ENCODE assay signal across 8 cellular contexts in genomic region chr11:10808553-10809372, GRCh38. TPM values are rescaled to one million over a fixed set of nuclear protein-coding genes. Genes with fewer than 3 reads are reported as not detected.
DNase-seq lines count a peak whose midpoint lies in the region; ATAC-seq and TF ChIP-seq lines count a peak whose summit lies in the region.

EIF4G2 (minus strand) TSS chr11:10808926.

- no peaks in the 10 kb centered on the region for H3K27me3 Mint-ChIP-seq in IgD-negative memory B cell

- peak within 1 kb of the TSS; percentile 95 to 100 (median 97) for H3K4me3 Mint-ChIP-seq in IgD-negative memory B cell

- H3K36me3 Mint-ChIP-seq in IgD-negative memory B cell: peaks cover 8% of the 10 kb centered on the region

- H3K27ac Mint-ChIP-seq in IgD-negative memory B cell: peak within 1 kb of the TSS; percentile 98 to 100 (median 99)

- no peaks in the 10 kb centered on the region for H3K9me3 Mint-ChIP-seq in IgD-negative memory B cell

- no peaks in the 10 kb centered on the region for H3K9me3 ChIP-seq in mucosa of descending colon

- peaks cover 8% of the 10 kb centered on the region for H3K36me3 ChIP-seq in mucosa of descending colon (ENCODE audit: low read depth)

- intact Hi-C loops in mucosa of descending colon (cut with DNase I, micrococcal nuclease): loop anchor here (5.0 to 10.0 kb wide), 3 partner anchors 49 to 126 kb away; partner anchors contain the start of gene ZBED5 (in 1 of the 2)

- H3K4me3 ChIP-seq in epithelial cell of esophagus (ENCODE audit: low read length): peak within 1 kb of the TSS; percentile 97
- peak within 1 kb of the TSS; percentile 100 for H3K4me3 ChIP-seq in mucosa of descending colon

- TF ChIP-seq CTCF in epithelial cell of esophagus (IDR thresholded peaks at IDR 0.05; ENCODE audit: insufficient read depth, low read depth, low read length, missing control alignments): no peak
- peak; percentile 7 for TF ChIP-seq CTCF in mucosa of descending colon (IDR thresholded peaks at IDR 0.05)

- peaks cover 30% of the 10 kb centered on the region for H3K4me1 ChIP-seq in mucosa of descending colon (ENCODE audit: low read depth)

- DNase-seq in DMS 273 treated with DMSO at 0.1 percent for 48 hours (lab: John Stamatoyannopoulos, UW) (peak; percentile 94), OCI-M2 (lab: John Stamatoyannopoulos, UW; ENCODE audit: unreplicated experiment) (peak; percentile 83), activated T-cell treated with anti-CD3 and anti-CD28 coated beads for 4 hours (peak; percentile 95), epithelial cell of esophagus (ENCODE audit: low read depth) (peak; percentile 99), mucosa of descending colon (peak; percentile 97 to 99 (median 99))
- DNase-seq in stimulated activated CD8-positive, alpha-beta memory T cell treated with anti-CD3 and anti-CD28 coated beads, Interleukin-4, amount 100 ng/mL, for 24 hours (ENCODE audit: low read depth): peak; percentile 96

- peaks cover 16 to 39% (median 24%) of the 10 kb centered on the region in 3 donors for H3K4me1 Mint-ChIP-seq in IgD-negative memory B cell

- ATAC-seq in GM21529 (IDR thresholded peaks at IDR 0.05; ENCODE audit: unreplicated experiment): peak; percentile 94
- peak; percentile 93 for ATAC-seq in mucosa of descending colon

RNA-seq across cellular contexts. Expression of gene EIF4G2, which starts in this region (rescaled TPM):
- polyA plus RNA-seq in IgD-negative memory B cell: 530 TPM
- total RNA-seq in mucosa of descending colon: 100 to 1,000 TPM; 776 to 976 (median 934) TPM

Comparison
In these comparisons a context has a peak if more than half of its experiments do, and no peak if none do; other contexts are left out.
1. Peak in every context shown above with its lines: DNase-seq, ATAC-seq and H3K4me3 ChIP-seq.